19 cellular contexts compared by ENCODE assay signal in the genomic region with DNA sequence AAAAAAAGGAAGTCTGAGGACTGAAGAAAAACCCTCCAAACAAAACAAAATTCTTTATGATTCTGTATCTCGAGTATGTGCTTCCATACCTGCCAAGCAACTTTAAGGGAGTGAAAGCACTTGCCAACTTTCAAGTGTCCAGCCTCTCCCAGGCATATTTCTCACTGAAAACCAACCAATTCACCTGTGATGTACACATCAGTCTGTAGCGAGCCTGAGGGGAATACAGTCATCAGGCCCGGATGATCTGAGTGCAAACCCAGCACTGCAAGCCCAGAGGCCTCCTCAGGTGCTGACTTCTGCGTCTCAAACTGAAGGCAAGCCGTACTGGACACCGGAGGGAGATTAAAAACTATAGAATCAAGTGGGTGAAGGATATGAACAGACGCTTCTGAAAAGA.
"Had no signal": no experiment of that assay in that cellular context is flagged by ENCODE, and none has a peak within 500 bp of the region (broad histone marks: within the 10 kb centered on the region; RNA-seq: fewer than 3 reads in every experiment).

No MANE protein-coding gene starts in this region.

- H3K36me3 Mint-ChIP-seq: mesothelial cell of epicardium had no signal

- H3K27ac ChIP-seq: colonic mucosa, esophagus muscularis mucosa, foreskin keratinocyte, heart right ventricle, left ventricle myocardium inferior had no signal

- H3K27me3 ChIP-seq: colonic mucosa, esophagus muscularis mucosa, foreskin keratinocyte, heart right ventricle had no signal

- H3K36me3 ChIP-seq: colonic mucosa, esophagus muscularis mucosa, heart right ventricle, left ventricle myocardium inferior had no signal

- H3K4me1 ChIP-seq: colonic mucosa, esophagus muscularis mucosa, foreskin keratinocyte, heart right ventricle, left ventricle myocardium inferior had no signal

- H3K4me1 Mint-ChIP-seq: central memory CD8-positive, alpha-beta T cell; mesothelial cell of epicardium had no signal

- H3K27me3 Mint-ChIP-seq: dendritic cell treated with granulocyte-macrophage colony-stimulating factor and Interleukin-4, amounts not matched to agents 40 ng/mL and 50 ng/mL, for 4 days had no signal

- ATAC-seq: effector memory CD8-positive, alpha-beta T cell; foreskin keratinocyte; heart right ventricle; mucosa of descending colon had no signal

- DNase-seq: cerebellar nuclear complex; colonic mucosa; cortex of kidney; effector CD8-positive, alpha-beta T cell; effector memory CD8-positive, alpha-beta T cell; endodermal cell; foreskin keratinocyte; glutamatergic neuron; head of caudate nucleus; heart right ventricle; hippocampal formation; left cardiac atrium; left ventricle myocardium inferior; mesenchymal stem cell; mucosa of descending colon had no signal

- H3K4me3 ChIP-seq: colonic mucosa, esophagus muscularis mucosa, heart right ventricle, left ventricle myocardium inferior, mucosa of descending colon had no signal

- H3K9me3 ChIP-seq: colonic mucosa, esophagus muscularis mucosa, left ventricle myocardium inferior, mucosa of descending colon had no signal

- H3K4me3 Mint-ChIP-seq: central memory CD8-positive, alpha-beta T cell; dendritic cell treated with granulocyte-macrophage colony-stimulating factor and Interleukin-4, amounts not matched to agents 40 ng/mL and 50 ng/mL, for 4 days; effector memory CD8-positive, alpha-beta T cell; endodermal cell; mesothelial cell of epicardium had no signal

- H3K27ac Mint-ChIP-seq: dendritic cell treated with granulocyte-macrophage colony-stimulating factor and Interleukin-4, amounts not matched to agents 40 ng/mL and 50 ng/mL, for 4 days; effector memory CD8-positive, alpha-beta T cell; endodermal cell; mesothelial cell of epicardium had no signal
